Comparison of ENCODE assay signal across 8 cellular contexts in the genomic region with DNA sequence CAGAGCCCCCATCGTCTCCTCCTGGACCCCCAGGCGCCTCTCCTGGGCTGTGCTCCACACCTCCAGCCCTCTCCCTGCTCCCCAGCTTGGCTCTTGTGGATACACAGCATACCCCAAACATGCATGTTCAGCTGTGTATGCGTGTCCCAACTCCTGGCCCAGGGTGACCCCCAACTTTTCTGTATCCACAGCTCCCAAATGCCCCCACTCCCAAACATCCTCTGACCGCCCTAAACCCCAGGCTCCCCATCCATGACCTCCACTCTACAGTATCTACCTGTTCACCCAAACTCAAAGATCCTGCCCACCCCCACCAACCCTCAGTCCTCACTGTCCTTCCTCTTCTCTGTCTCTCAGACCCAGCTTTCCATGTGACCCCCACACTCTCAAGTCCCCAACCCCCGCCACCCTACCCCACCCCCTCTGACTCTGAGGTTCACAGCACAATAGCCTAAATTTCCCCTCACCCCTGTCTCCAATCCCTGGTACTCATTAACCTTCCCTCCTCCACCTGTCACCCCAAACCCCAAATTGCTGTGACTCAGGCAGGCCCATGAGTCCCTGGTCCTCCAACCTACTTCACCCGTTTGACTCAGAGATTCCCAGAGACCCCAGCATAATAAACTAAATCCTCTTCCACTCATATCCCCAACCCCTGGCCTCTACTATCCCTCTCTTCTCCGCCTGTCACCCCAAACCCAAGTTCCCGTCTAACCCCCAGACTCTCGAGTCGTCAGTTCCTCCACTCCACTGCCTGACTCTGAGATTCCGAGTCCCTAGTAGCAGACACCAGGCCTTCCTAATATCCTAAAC. TPM values are rescaled to one million over a fixed set of nuclear protein-coding genes. Genes with fewer than 3 reads are reported as not detected.
DNase-seq lines count a peak whose midpoint lies in the region; ATAC-seq and TF ChIP-seq lines count a peak whose summit lies in the region.

No MANE protein-coding gene starts in this region.

- peak overlapping the region; percentile 86 for H2BK120ac ChIP-seq in mesenchymal stem cell (ENCODE audit: low read depth, low read length)

- no peak for DNase-seq in activated naive CD4-positive, alpha-beta T cell treated with anti-CD3 and anti-CD28 coated beads, Interleukin-2, amount 50 U/mL, for 16 hours
- DNase-seq in brain microvascular endothelial cell, result no peak
- DNase-seq in mesenchymal stem cell, result no peak
- DNase-seq in upper lobe of right lung, result no peak
- no peak for DNase-seq in KG1 (lab: John Stamatoyannopoulos, UW)
- DNase-seq in effector CD4-positive, alpha-beta T cell, result no peak

- no peak overlapping the region for H2AK5ac ChIP-seq in mesenchymal stem cell (ENCODE audit: low read length, severe bottlenecking)

- H2BK15ac ChIP-seq in mesenchymal stem cell (ENCODE audit: low read depth, poor library complexity, severe bottlenecking), result no peak overlapping the region

- H3K36me3 ChIP-seq in brain microvascular endothelial cell (replicated peaks) (peaks cover 20% of the 10 kb centered on the region), mesenchymal stem cell (ENCODE audit: control insufficient read depth in 1 of 2, insufficient read depth in 2 of 2, low read depth in 1 of 2, low read length in 2 of 2) (peaks cover 26 to 37% of the 10 kb centered on the region in 2 experiments), upper lobe of right lung (peaks cover 28% of the 10 kb centered on the region)

- H3K9me3 ChIP-seq in mesenchymal stem cell (ENCODE audit: control insufficient read depth, low read length) (no peaks in the 10 kb centered on the region), upper lobe of right lung (no peaks in the 10 kb centered on the region)

- in situ Hi-C loops in brain microvascular endothelial cell (cut with HindIII; ENCODE audit: low pct_ligation_motif_present, low sequenced_read_pairs), result no loop called here

- peak overlapping the region; percentile 92 for H3K27ac Mint-ChIP-seq in activated naive CD4-positive, alpha-beta T cell treated with anti-CD3 and anti-CD28 coated beads, Interleukin-2, amount 50 U/mL, for 24 hours

- no peaks in the 10 kb centered on the region for H3K27me3 ChIP-seq in brain microvascular endothelial cell (replicated peaks)
- no peaks in the 10 kb centered on the region for H3K27me3 ChIP-seq in mesenchymal stem cell (ENCODE audit: control insufficient read depth in 1 of 2, insufficient read depth in 1 of 2, low read length in 2 of 2)
- H3K27me3 ChIP-seq in upper lobe of right lung, result no peaks in the 10 kb centered on the region

- H2BK5ac ChIP-seq in mesenchymal stem cell (ENCODE audit: low read depth, low read length, poor library complexity, severe bottlenecking), result peak overlapping the region; percentile 14

- H3K4me2 ChIP-seq in mesenchymal stem cell (ENCODE audit: low read length, poor library complexity, severe bottlenecking), result peak overlapping the region; percentile 74

- H3K4me3 ChIP-seq in brain microvascular endothelial cell (ENCODE audit: low read depth, low read length) (peak overlapping the region; percentile 92), mesenchymal stem cell (ENCODE audit: insufficient read depth in 1 of 2, low read depth in 1 of 2, low read length in 2 of 2) (peak overlapping the region; percentile 87 to 98), upper lobe of right lung (peak overlapping the region; percentile 67)

- TF ChIP-seq CTCF in brain microvascular endothelial cell (IDR thresholded peaks at IDR 0.05; ENCODE audit: low read depth, low read length, missing control alignments) (no peak), upper lobe of right lung (IDR thresholded peaks at IDR 0.05) (no peak)

- peak overlapping the region in 1 of 2 experiments; percentile 97 for H3K14ac ChIP-seq in mesenchymal stem cell (ENCODE audit: low read length in 2 of 2)

- no peaks in the 10 kb centered on the region for H3K9me3 Mint-ChIP-seq in activated naive CD4-positive, alpha-beta T cell treated with anti-CD3 and anti-CD28 coated beads, Interleukin-2, amount 50 U/mL, for 24 hours

- no peaks in the 10 kb centered on the region for H3K27me3 Mint-ChIP-seq in activated naive CD4-positive, alpha-beta T cell treated with anti-CD3 and anti-CD28 coated beads, Interleukin-2, amount 50 U/mL, for 24 hours

- no peak overlapping the region for H3K18ac ChIP-seq in mesenchymal stem cell (ENCODE audit: low read depth in 1 of 2, low read length in 2 of 2)

- peak overlapping the region; percentile 99 for H3K4me3 Mint-ChIP-seq in activated naive CD4-positive, alpha-beta T cell treated with anti-CD3 and anti-CD28 coated beads, Interleukin-2, amount 50 U/mL, for 24 hours

- H3K36me3 Mint-ChIP-seq in activated naive CD4-positive, alpha-beta T cell treated with anti-CD3 and anti-CD28 coated beads, Interleukin-2, amount 50 U/mL, for 24 hours, result peaks cover 15% of the 10 kb centered on the region

- H3K4me1 ChIP-seq in mesenchymal stem cell (ENCODE audit: control insufficient read depth, insufficient read depth, low read depth, low read length), result peaks cover 42% of the 10 kb centered on the region
- peaks cover 51% of the 10 kb centered on the region for H3K4me1 ChIP-seq in upper lobe of right lung

- peak overlapping the region; percentile 100 for H3K9ac ChIP-seq in mesenchymal stem cell (ENCODE audit: low read length)

- no peak overlapping the region for H4K8ac ChIP-seq in mesenchymal stem cell (ENCODE audit: low read length)

- H2BK12ac ChIP-seq in mesenchymal stem cell (ENCODE audit: low read length in 2 of 2), result peak overlapping the region in 1 of 2 experiments; percentile 31

- peak overlapping the region in 1 of 2 experiments; percentile 66 for H3K23ac ChIP-seq in mesenchymal stem cell (ENCODE audit: low read length in 2 of 2)

- peaks cover 21% of the 10 kb centered on the region for H3K79me1 ChIP-seq in mesenchymal stem cell (replicated peaks; ENCODE audit: low read length, poor library complexity, severe bottlenecking)

- intact Hi-C loops in upper lobe of right lung (cut with DNase I), result no loop called here

- H3K4me1 Mint-ChIP-seq in activated naive CD4-positive, alpha-beta T cell treated with anti-CD3 and anti-CD28 coated beads, Interleukin-2, amount 50 U/mL, for 24 hours, result peaks cover 63% of the 10 kb centered on the region

- no peak for ATAC-seq in upper lobe of right lung
- no peak for ATAC-seq in HG03097 (IDR thresholded peaks at IDR 0.05; ENCODE audit: low FRiP score, unreplicated experiment)

- 29% methylated on average over 11 of the region's 11 CpGs for WGBS in mesenchymal stem cell

- no peak overlapping the region for H4K91ac ChIP-seq in mesenchymal stem cell (ENCODE audit: low read length)

- H2AFZ ChIP-seq in mesenchymal stem cell (ENCODE audit: low read depth, low read length), result no peak overlapping the region

- H3K27ac ChIP-seq in brain microvascular endothelial cell (peak overlapping the region; percentile 55), mesenchymal stem cell (ENCODE audit: low read length, poor library complexity, severe bottlenecking) (peak overlapping the region; percentile 86), upper lobe of right lung (peak overlapping the region; percentile 99)

- peak overlapping the region; percentile 77 to 79 for H3K4ac ChIP-seq in mesenchymal stem cell (ENCODE audit: low read depth in 1 of 2, low read length in 2 of 2)

RNA-seq across cellular contexts. Expression of a gene that starts 1.0 kb away (rescaled TPM):
- 81.0 TPM for polyA plus RNA-seq in mesenchymal stem cell (2013, experiment 1 of 2)
- polyA plus RNA-seq in mesenchymal stem cell (2013, experiment 2 of 2), result 78.3 TPM
- 53.8 TPM for total RNA-seq in upper lobe of right lung

RNA-seq across cellular contexts. Expression of a gene that starts 2.6 kb away (rescaled TPM):
- polyA plus RNA-seq in mesenchymal stem cell (2013, experiment 1 of 2), result 148 TPM
- polyA plus RNA-seq in mesenchymal stem cell (2013, experiment 2 of 2), result 144 TPM
- 96.5 TPM for total RNA-seq in upper lobe of right lung

RNA-seq across cellular contexts. Expression of a gene that starts 13.6 kb away (rescaled TPM):
- polyA plus RNA-seq in mesenchymal stem cell (2013, experiment 1 of 2), result 229 TPM
- 226 TPM for polyA plus RNA-seq in mesenchymal stem cell (2013, experiment 2 of 2)
- 199 TPM for total RNA-seq in upper lobe of right lung

RNA-seq across cellular contexts. Expression of a gene that starts 15.7 kb away (rescaled TPM):
- polyA plus RNA-seq in mesenchymal stem cell (2013, experiment 1 of 2), result 9.8 TPM
- 8.9 TPM for polyA plus RNA-seq in mesenchymal stem cell (2013, experiment 2 of 2)
- 44.3 TPM for total RNA-seq in upper lobe of right lung

RNA-seq across cellular contexts. Expression of a gene that starts 37.8 kb away (rescaled TPM):
- 12.3 TPM for polyA plus RNA-seq in mesenchymal stem cell (2013, experiment 1 of 2)
- polyA plus RNA-seq in mesenchymal stem cell (2013, experiment 2 of 2), result 12.7 TPM
- 14.1 TPM for total RNA-seq in upper lobe of right lung
